In the genomic region with DNA sequence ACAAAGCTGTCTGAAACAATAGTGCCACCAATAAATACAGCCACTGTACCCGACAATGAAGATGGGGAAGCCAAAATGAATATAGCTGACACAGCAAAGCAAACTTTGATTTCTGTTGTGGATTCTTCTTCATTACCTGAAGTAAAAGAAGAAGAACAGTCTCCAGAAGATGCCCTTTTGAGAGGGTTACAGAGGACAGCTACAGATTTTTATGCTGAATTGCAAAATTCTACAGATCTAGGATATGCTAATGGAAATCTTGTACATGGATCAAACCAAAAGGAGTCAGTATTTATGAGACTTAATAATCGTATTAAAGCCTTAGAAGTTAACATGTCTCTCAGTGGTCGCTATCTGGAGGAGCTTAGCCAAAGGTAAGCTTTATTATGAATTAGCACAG, we compare ENCODE assay signal across 24 cellular contexts. TPM values are rescaled to one million over a fixed set of nuclear protein-coding genes. Genes with fewer than 3 reads are reported as not detected.
DNase-seq lines count a peak whose midpoint lies in the region; ATAC-seq and TF ChIP-seq lines count a peak whose summit lies in the region.
"Had no signal": no experiment of that assay in that cellular context is flagged by ENCODE, and none has a peak within 500 bp of the region (broad histone marks: within the 10 kb centered on the region; RNA-seq: fewer than 3 reads in every experiment).

No MANE protein-coding gene starts in this region.

- H3K4me3 ChIP-seq in SK-N-SH (ENCODE audit: low read depth in 2 of 2, low read length in 1 of 2) (no peak overlapping the region), HCT116 (replicated peaks in 1 of 2; ENCODE audit: low read depth in 1 of 2, low read length in 2 of 2) (no peak overlapping the region), mesenchymal stem cell (ENCODE audit: insufficient read depth in 1 of 2, low read depth in 1 of 2, low read length in 2 of 2) (peak overlapping the region in 1 of 2 experiments; percentile 17)

- DNase-seq in SK-N-SH: no peak
- DNase-seq in HCT116 (ENCODE audit: low read depth, low spot score): no peak
- no peak for DNase-seq in activated naive CD8-positive, alpha-beta T cell treated with anti-CD3 and anti-CD28 coated beads, Interleukin-2, amount 50 U/mL, for 24 hours
- DNase-seq in mesenchymal stem cell: no peak
- DNase-seq in activated gamma-delta T cell treated with Interleukin-2 at 50 U/mL for 16 hours: no peak
- DNase-seq in KG1 (lab: John Stamatoyannopoulos, UW): no peak
- no peak for DNase-seq in LoVo (ENCODE audit: low spot score)
- DNase-seq: 8988T; activated CD4-positive, alpha-beta T cell treated with anti-CD3 and anti-CD28 coated beads, Interleukin-2, amount 50 U/mL, for 1 hour; activated naive CD8-positive, alpha-beta T cell treated with anti-CD3 and anti-CD28 coated beads, Interleukin-2, amount 10 ng/mL, durations not matched to agents 7 days and 5 days; activated T-cell treated with anti-CD3 and anti-CD28 coated beads, Interleukin-2, amount 50 U/mL, for 1 hour; BE2C; Caco-2; EL; foreskin keratinocyte; hippocampal formation; islet precursor cell; MM.1S; NCI-H1694; NCI-H69; substantia nigra; T-helper 2 cell had no signal

- H3K4ac ChIP-seq in mesenchymal stem cell (ENCODE audit: low read depth in 1 of 2, low read length in 2 of 2): no peak overlapping the region

- H3K27me3 ChIP-seq in SK-N-SH (ENCODE audit: insufficient read depth) (no peaks in the 10 kb centered on the region), HCT116 (ENCODE audit: insufficient read depth, low read length) (no peaks in the 10 kb centered on the region), mesenchymal stem cell (ENCODE audit: control insufficient read depth in 1 of 2, insufficient read depth in 1 of 2, low read length in 2 of 2) (no peaks in the 10 kb centered on the region)
- H3K27me3 ChIP-seq: BE2C, foreskin keratinocyte, neutrophil had no signal

- peak overlapping the region; percentile 82 for H3K27ac Mint-ChIP-seq in activated naive CD8-positive, alpha-beta T cell treated with anti-CD3 and anti-CD28 coated beads, Interleukin-2, amount 50 U/mL, for 24 hours
- H3K27ac Mint-ChIP-seq: activated naive CD8-positive, alpha-beta T cell treated with anti-CD3 and anti-CD28 coated beads, Interleukin-2, amount 10 ng/mL, durations not matched to agents 7 days and 5 days had no signal

- H3K9me2 ChIP-seq in SK-N-SH (no peaks in the 10 kb centered on the region), HCT116 (ENCODE audit: insufficient read depth) (no peaks in the 10 kb centered on the region)

- TF ChIP-seq CTCF in SK-N-SH (IDR thresholded peaks at IDR 0.05) (no peak), HCT116 (IDR thresholded peaks at IDR 0.05 in 2 of 3, conservative IDR thresholded peaks at IDR 0.05 in 1 of 3; ENCODE audit: borderline replicate concordance in 1 of 3, insufficient read depth in 1 of 3, low read depth in 2 of 3, low read length in 2 of 3) (no peak)

- H2BK120ac ChIP-seq in mesenchymal stem cell (ENCODE audit: low read depth, low read length): no peak overlapping the region

- H3K18ac ChIP-seq in mesenchymal stem cell (ENCODE audit: low read depth in 1 of 2, low read length in 2 of 2): no peak overlapping the region

- TF ChIP-seq RAD21 in SK-N-SH (IDR thresholded peaks at IDR 0.05; ENCODE audit: low read length): no peak
- TF ChIP-seq RAD21 in HCT116 (IDR thresholded peaks at IDR 0.05; ENCODE audit: low read depth): no peak

- H4K20me1 ChIP-seq in SK-N-SH (ENCODE audit: insufficient read depth) (no peaks in the 10 kb centered on the region), HCT116 (ENCODE audit: insufficient read depth) (no peaks in the 10 kb centered on the region)

- H3K79me1 ChIP-seq in mesenchymal stem cell (replicated peaks; ENCODE audit: low read length, poor library complexity, severe bottlenecking): no peaks in the 10 kb centered on the region

- no peak overlapping the region for H3K4me3 Mint-ChIP-seq in activated naive CD8-positive, alpha-beta T cell treated with anti-CD3 and anti-CD28 coated beads, Interleukin-2, amount 50 U/mL, for 24 hours
- H3K4me3 Mint-ChIP-seq: activated naive CD8-positive, alpha-beta T cell treated with anti-CD3 and anti-CD28 coated beads, Interleukin-2, amount 10 ng/mL, durations not matched to agents 7 days and 5 days had no signal

- ATAC-seq in SK-N-SH treated with all-trans-retinoic acid at 6 μM for 48 hours: no peak
- ATAC-seq in HCT116: no peak
- no peak for ATAC-seq in activated naive CD8-positive, alpha-beta T cell treated with anti-CD3 and anti-CD28 coated beads, Interleukin-2, amount 50 U/mL, for 24 hours

- no peak overlapping the region for H2BK15ac ChIP-seq in mesenchymal stem cell (ENCODE audit: low read depth, poor library complexity, severe bottlenecking)

- peaks cover 36% of the 10 kb centered on the region for H3K79me2 ChIP-seq in SK-N-SH (ENCODE audit: insufficient read depth)
- H3K79me2 ChIP-seq in HCT116 (ENCODE audit: insufficient read depth, low read length): no peaks in the 10 kb centered on the region

- CTCF ChIA-PET in SK-N-SH (lab: Yijun Ruan, JAX) (interaction anchor here (0.8 kb wide), 1 partner anchor 130 kb away, joined by 3 read pairs; no protein-coding TSS in a partner anchor), HCT116 (lab: Charles Lee) (no interaction called here)

- H3K27me3 Mint-ChIP-seq in activated naive CD8-positive, alpha-beta T cell treated with anti-CD3 and anti-CD28 coated beads, Interleukin-2, amount 50 U/mL, for 24 hours: no peaks in the 10 kb centered on the region
- H3K27me3 Mint-ChIP-seq: activated naive CD8-positive, alpha-beta T cell treated with anti-CD3 and anti-CD28 coated beads, Interleukin-2, amount 10 ng/mL, durations not matched to agents 7 days and 5 days had no signal

- no peak overlapping the region for H3K14ac ChIP-seq in mesenchymal stem cell (ENCODE audit: low read length in 2 of 2)

- no peaks in the 10 kb centered on the region for H3K9me3 Mint-ChIP-seq in activated naive CD8-positive, alpha-beta T cell treated with anti-CD3 and anti-CD28 coated beads, Interleukin-2, amount 50 U/mL, for 24 hours

- H3K4me2 ChIP-seq in SK-N-SH: peak overlapping the region; percentile 38; the same call in 1 of the 2 replicates
- peak overlapping the region; percentile 61; the same call in 1 of the 2 replicates for H3K4me2 ChIP-seq in HCT116 (ENCODE audit: low read length)
- H3K4me2 ChIP-seq in mesenchymal stem cell (ENCODE audit: low read length, poor library complexity, severe bottlenecking): no peak overlapping the region

- TF ChIP-seq POLR2A in HCT116 (IDR thresholded peaks at IDR 0.05; ENCODE audit: borderline replicate concordance, extremely low read depth, insufficient read depth, insufficient read length): no peak

- no peak overlapping the region for H2AFZ ChIP-seq in SK-N-SH (ENCODE audit: low read depth)
- no peak overlapping the region for H2AFZ ChIP-seq in HCT116 (ENCODE audit: low read depth, low read length, poor library complexity, severe bottlenecking)
- no peak overlapping the region for H2AFZ ChIP-seq in mesenchymal stem cell (ENCODE audit: low read depth, low read length)

- H3K36me3 Mint-ChIP-seq in activated naive CD8-positive, alpha-beta T cell treated with anti-CD3 and anti-CD28 coated beads, Interleukin-2, amount 50 U/mL, for 24 hours (ENCODE audit: low read depth): peaks cover 58% of the 10 kb centered on the region

- intact Hi-C loops in HCT116 (cut with micrococcal nuclease): no loop called here

- no peak overlapping the region for H2AK5ac ChIP-seq in mesenchymal stem cell (ENCODE audit: low read length, severe bottlenecking)

- H3K27ac ChIP-seq in SK-N-SH (ENCODE audit: low read depth in 2 of 2, low read length in 1 of 2) (peak overlapping the region; percentile 75 to 81), HCT116 (ENCODE audit: low read depth, low read length) (no peak overlapping the region), mesenchymal stem cell (ENCODE audit: low read length, poor library complexity, severe bottlenecking) (peak overlapping the region; percentile 74)
- H3K27ac ChIP-seq: foreskin keratinocyte, neutrophil had no signal

- BruUV-seq in HCT116 (replicated peaks; lab: Mats Ljungman, UMichigan): no TSS peak

- H3K4me1 ChIP-seq in SK-N-SH (ENCODE audit: control insufficient read depth in 1 of 2, insufficient read depth in 2 of 2, low read depth in 1 of 2, low read length in 1 of 2) (peaks cover 0 to 39% of the 10 kb centered on the region in 2 experiments; a peak in 2 of 4 replicates), HCT116 (ENCODE audit: control insufficient read depth in 1 of 2, insufficient read depth in 2 of 2, low read length in 2 of 2) (peaks cover 3 to 32% of the 10 kb centered on the region in 2 experiments; a peak in 2 of 4 replicates), mesenchymal stem cell (ENCODE audit: control insufficient read depth, insufficient read depth, low read depth, low read length) (no peaks in the 10 kb centered on the region)
- H3K4me1 ChIP-seq: BE2C had no signal

- H3K9me3 ChIP-seq in SK-N-SH (no peaks in the 10 kb centered on the region), HCT116 (ENCODE audit: control insufficient read depth in 1 of 2, insufficient read depth in 1 of 2, low read depth in 1 of 2, low read length in 2 of 2) (no peaks in the 10 kb centered on the region), mesenchymal stem cell (ENCODE audit: control insufficient read depth, low read length) (no peaks in the 10 kb centered on the region)
- H3K9me3 ChIP-seq: BE2C, Caco-2, neutrophil had no signal

- peak overlapping the region; percentile 0; the same call in 1 of the 2 replicates for H3K9ac ChIP-seq in SK-N-SH
- no peak overlapping the region for H3K9ac ChIP-seq in HCT116 (ENCODE audit: low read length)
- peak overlapping the region; percentile 23 for H3K9ac ChIP-seq in mesenchymal stem cell (ENCODE audit: low read length)

- no peak overlapping the region for H4K91ac ChIP-seq in mesenchymal stem cell (ENCODE audit: low read length)

- H2BK12ac ChIP-seq in mesenchymal stem cell (ENCODE audit: low read length in 2 of 2): no peak overlapping the region

- H3K36me3 ChIP-seq in SK-N-SH (replicated peaks in 1 of 2; ENCODE audit: control insufficient read depth in 1 of 2, insufficient read depth in 2 of 2, low read length in 1 of 2) (peaks cover 33 to 43% of the 10 kb centered on the region in 2 experiments), HCT116 (ENCODE audit: control insufficient read depth in 1 of 2, insufficient read depth in 2 of 2, low read length in 2 of 2) (peaks cover 8 to 9% of the 10 kb centered on the region in 2 experiments; a peak in 3 of 4 replicates), mesenchymal stem cell (ENCODE audit: control insufficient read depth in 1 of 2, insufficient read depth in 2 of 2, low read depth in 1 of 2, low read length in 2 of 2) (peaks cover 0 to 23% of the 10 kb centered on the region in 2 experiments)

- POLR2A ChIA-PET in SK-N-SH (lab: Yijun Ruan, JAX): no interaction called here
- POLR2A ChIA-PET in HCT116 (lab: Charles Lee): no interaction called here

- no peak overlapping the region for H2BK5ac ChIP-seq in mesenchymal stem cell (ENCODE audit: low read depth, low read length, poor library complexity, severe bottlenecking)

- RAD21 ChIA-PET in HCT116 (lab: Charles Lee; ENCODE audit: low non-redundant PET in 1 of 2, low total read pairs in 2 of 2, uncharacterized antibody in 2 of 2, unreplicated experiment in 2 of 2): no interaction called here

- peaks cover 35% of the 10 kb centered on the region for H3K4me1 Mint-ChIP-seq in activated naive CD8-positive, alpha-beta T cell treated with anti-CD3 and anti-CD28 coated beads, Interleukin-2, amount 50 U/mL, for 24 hours

- 92% methylated on average over 3 of the region's 3 CpGs for WGBS in SK-N-SH (ENCODE audit: low lambda C conversion rate)
- 97% methylated on average over 3 of the region's 3 CpGs for WGBS in mesenchymal stem cell

- H3F3A ChIP-seq in SK-N-SH (replicated peaks; ENCODE audit: insufficient read depth): peaks cover 54% of the 10 kb centered on the region

- no peak overlapping the region for H4K8ac ChIP-seq in mesenchymal stem cell (ENCODE audit: low read length)

- no peak overlapping the region for H3K23ac ChIP-seq in mesenchymal stem cell (ENCODE audit: low read length in 2 of 2)

- no peak for TF ChIP-seq EP300 in SK-N-SH (IDR thresholded peaks at IDR 0.05; ENCODE audit: borderline replicate concordance in 1 of 2, low read depth in 1 of 2, low read length in 1 of 2)

RNA-seq across cellular contexts. Expression of a gene that starts 56.6 kb away (rescaled TPM):
- 5.4 and 7.6 TPM in 2 replicates for polyA plus RNA-seq in SK-N-SH (2012; rRNA removed)
- polyA plus RNA-seq in SK-N-SH (2012; cell fraction: cytosol; rRNA removed): 8.6 and 9.9 TPM in 2 replicates
- 4.4 and 10.0 TPM in 2 replicates for polyA plus RNA-seq in SK-N-SH (2012; cell fraction: nucleus; rRNA removed)
- total RNA-seq in HCT116 (2021; ENCODE audit: unreplicated experiment): 22.6 TPM
- polyA plus RNA-seq in HCT116 (2012): 5.3 and 6.0 TPM in 2 replicates
- 24.0 TPM for polyA plus RNA-seq in mesenchymal stem cell (2013, experiment 1 of 2)
- polyA plus RNA-seq in mesenchymal stem cell (2013, experiment 2 of 2): 23.6 TPM
